ENCODE assay signal across 8 cellular contexts in the genomic region with DNA sequence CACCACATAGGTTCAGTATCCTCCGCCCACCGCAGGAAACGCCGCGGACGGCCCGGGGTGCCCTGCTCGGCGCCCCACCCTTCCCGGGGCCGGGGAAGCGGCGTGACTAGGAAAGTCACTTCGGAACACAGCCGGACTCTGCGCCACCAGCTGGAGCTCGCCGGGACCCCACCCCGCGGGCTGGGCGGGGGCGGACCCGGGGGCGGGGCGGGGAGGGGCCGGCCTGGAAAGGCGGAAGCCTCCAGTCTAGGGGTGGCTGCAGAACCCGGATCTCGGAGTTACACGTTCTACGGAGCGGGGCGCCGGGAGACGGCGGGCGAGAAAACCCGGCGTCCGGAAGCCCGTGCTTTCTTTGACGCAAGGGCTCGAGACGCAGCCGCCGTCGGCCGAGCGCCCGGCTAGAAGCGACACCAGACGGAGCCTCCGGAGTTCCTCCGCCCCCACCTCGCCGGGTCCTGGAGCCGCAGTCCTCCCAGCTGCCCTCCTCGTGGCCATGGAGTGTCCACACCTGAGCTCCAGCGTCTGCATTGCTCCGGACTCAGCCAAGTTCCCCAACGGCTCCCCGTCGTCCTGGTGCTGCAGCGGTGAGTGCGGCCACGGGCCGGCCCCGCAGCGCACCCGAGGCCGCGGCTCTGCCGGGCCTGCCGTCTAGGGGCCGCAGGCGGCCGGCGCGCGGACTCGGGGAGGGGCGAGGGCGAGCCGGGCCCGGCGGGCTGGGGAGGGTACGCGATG.
DNase-seq lines count a peak whose midpoint lies in the region; ATAC-seq, FAIRE-seq and TF ChIP-seq lines count a peak whose summit lies in the region.

Gene USP3, plus strand, starts transcription at position 347 of the 732 bp plus-strand sequence. Its CDS starts 147 bp downstream, at position 494.

- peak; percentile 43 for ATAC-seq in HG02981 (IDR thresholded peaks at IDR 0.05; ENCODE audit: unreplicated experiment)

- TF ChIP-seq CTCF in retinal pigment epithelial cell (conservative IDR thresholded peaks at IDR 0.05; ENCODE audit: low read depth, low read length): no peak

- FAIRE-seq in GM18507 (lab: Jason Lieb, UNC): peak; percentile 57

- DNase-seq in GM18507 (ENCODE audit: extremely low spot score, insufficient read length, low read depth): peak; percentile 65
- peak; percentile 72 for DNase-seq in NCI-H2081 treated with DMSO at 0.1 percent for 48 hours (lab: John Stamatoyannopoulos, UW)
- DNase-seq in T1000 (lab: John Stamatoyannopoulos, UW): peak; percentile 93
- peak; percentile 98 for DNase-seq in astrocyte of the hippocampus (ENCODE audit: low read depth, low spot score)
- DNase-seq in hippocampal formation (lab: John Stamatoyannopoulos, UW): peak; percentile 89 to 94
- DNase-seq in retinal pigment epithelial cell (ENCODE audit: low read depth): peak; percentile 80
- DNase-seq in GM19240 (ENCODE audit: insufficient read length, low spot score): no peak

- peak within 1 kb of the TSS; percentile 85 for H3K4me3 ChIP-seq in retinal pigment epithelial cell (ENCODE audit: low read length)
